In genomic region chr3:122915300-122916055, GRCh38 we compare ENCODE assay signal across 20 cellular contexts.
"Had no signal": no experiment of that assay in that cellular context is flagged by ENCODE, and none has a peak within 500 bp of the region (broad histone marks: within the 10 kb centered on the region; RNA-seq: fewer than 3 reads in every experiment).

No MANE protein-coding gene starts in this region.

- DNase-seq: activated CD4-positive, alpha-beta T cell treated with anti-CD3 and anti-CD28 coated beads for 4 hours; activated CD4-positive, alpha-beta T cell treated with anti-CD3 and anti-CD28 coated beads, Interleukin-2, amount 50 U/mL, for 4 hours; activated CD4-positive, CD25-positive, alpha-beta regulatory T cell; activated CD8-positive, alpha-beta memory T cell treated with anti-CD3 and anti-CD28 coated beads, Interleukin-2, amount 50 U/mL, for 4 hours; activated gamma-delta T cell treated with Interleukin-2 at 50 U/mL for 16 hours; activated naive CD4-positive, alpha-beta T cell treated with anti-CD3 and anti-CD28 coated beads, Interleukin-2, amount 50 U/mL, for 16 hours; activated T-cell treated with anti-CD3 and anti-CD28 coated beads, Interleukin-2, amount 50 U/mL, for 4 hours; amniotic stem cell; brain microvascular endothelial cell; caudate nucleus; esophagus squamous epithelium; foreskin melanocyte; mammary epithelial cell; ovary; stimulated activated CD4-positive, alpha-beta T cell treated with anti-CD3 and anti-CD28 coated beads, Interleukin-4, amount 100 ng/mL, for 24 hours; uterus had no signal

- H3K27me3 ChIP-seq: ovary, uterus had no signal

- H3K9me3 ChIP-seq: esophagus squamous epithelium, neutrophil, ovary, thoracic aorta, uterus had no signal

- H3K4me3 ChIP-seq: esophagus squamous epithelium, ovary, skin epidermis, thoracic aorta, uterus had no signal

- H3K27ac ChIP-seq: brain microvascular endothelial cell, epithelial cell of prostate, esophagus squamous epithelium, neutrophil, ovary, skin epidermis, thoracic aorta, uterus had no signal

- H3K36me3 ChIP-seq: brain microvascular endothelial cell, esophagus squamous epithelium, neutrophil, ovary, thoracic aorta, uterus had no signal

- H3K4me1 ChIP-seq: uterus had no signal
